Comparison of ENCODE assay signal across 32 cellular contexts in genomic region chr3:167246252-167246651, GRCh38.
"Had no signal": no experiment of that assay in that cellular context is flagged by ENCODE, and none has a peak within 500 bp of the region (broad histone marks: within the 10 kb centered on the region; RNA-seq: fewer than 3 reads in every experiment).

No MANE protein-coding gene starts in this region.

- H3K9me3 ChIP-seq: adrenal gland, breast epithelium, colonic mucosa, esophagus muscularis mucosa, gastroesophageal sphincter had no signal

- H3K4me1 ChIP-seq: adrenal gland, breast epithelium, colonic mucosa, esophagus muscularis mucosa, foreskin keratinocyte, gastroesophageal sphincter had no signal

- ATAC-seq: activated CD4-positive, alpha-beta T cell treated with anti-CD3 and anti-CD28 coated beads for 36 hours; activated CD8-positive, alpha-beta memory T cell treated with anti-CD3 and anti-CD28 coated beads, Interleukin-2, amount 10 ng/mL, durations not matched to agents 7 days and 5 days; activated CD8-positive, alpha-beta T cell treated with anti-CD3 and anti-CD28 coated beads, Interleukin-2, amount 10 ng/mL, durations not matched to agents 7 days and 5 days; activated naive CD8-positive, alpha-beta T cell treated with anti-CD3 and anti-CD28 coated beads, Interleukin-2, amount 50 U/mL, for 24 hours; foreskin keratinocyte; gastroesophageal sphincter; T-helper 17 cell had no signal

- H3K27me3 ChIP-seq: adrenal gland, breast epithelium, cardiac muscle cell, colonic mucosa, esophagus muscularis mucosa, foreskin keratinocyte, gastroesophageal sphincter had no signal

- DNase-seq: activated B cell treated with CpG ODN at 0.5 μM for 24 hours; activated CD4-positive, alpha-beta memory T cell treated with anti-CD3 and anti-CD28 coated beads for 36 hours; activated CD4-positive, alpha-beta T cell treated with anti-CD3 and anti-CD28 coated beads for 36 hours; activated CD4-positive, alpha-beta T cell treated with anti-CD3 and anti-CD28 coated beads, Interleukin-2, amount 10 ng/mL, durations not matched to agents 24 days and 14 days; activated CD4-positive, CD25-positive, alpha-beta regulatory T cell treated with anti-CD3 and anti-CD28 coated beads, Interleukin-2, amount 50 U/mL, for 72 hours; activated CD8-positive, alpha-beta memory T cell treated with anti-CD3 and anti-CD28 coated beads, Interleukin-2, amount 10 ng/mL, durations not matched to agents 7 days and 5 days; activated CD8-positive, alpha-beta memory T cell treated with anti-CD3 and anti-CD28 coated beads, Interleukin-2, amount 50 U/mL, for 4 hours; activated CD8-positive, alpha-beta T cell treated with anti-CD3 and anti-CD28 coated beads, Interleukin-2, amount 10 ng/mL, durations not matched to agents 7 days and 5 days; activated effector memory CD4-positive, alpha-beta T cell treated with anti-CD3 and anti-CD28 coated beads, Interleukin-2, amount 50 U/mL, for 16 hours; activated naive CD4-positive, alpha-beta T cell treated with anti-CD3 and anti-CD28 coated beads for 36 hours; activated naive CD8-positive, alpha-beta T cell treated with anti-CD3 and anti-CD28 coated beads for 36 hours; activated naive CD8-positive, alpha-beta T cell treated with anti-CD3 and anti-CD28 coated beads, Interleukin-2, amount 50 U/mL, for 24 hours; activated T-cell treated with anti-CD3 and anti-CD28 coated beads, Interleukin-2, amount 50 U/mL, for 1 hour; activated T-cell treated with anti-CD3 and anti-CD28 coated beads, Interleukin-2, amount 50 U/mL, for 48 hours; adrenal gland; amygdala; aorta; central memory CD4-positive, alpha-beta T cell; cerebellar nuclear complex; colonic mucosa; effector memory CD4-positive, alpha-beta T cell; endodermal cell; erythroblast; foreskin keratinocyte; T-helper 1 cell; T-helper 17 cell; T1000; WERI-Rb-1 had no signal

- H3K4me3 ChIP-seq: adrenal gland, breast epithelium, cardiac muscle cell, colonic mucosa, esophagus muscularis mucosa, gastroesophageal sphincter had no signal

- H3K36me3 ChIP-seq: adrenal gland, breast epithelium, cardiac muscle cell, colonic mucosa, esophagus muscularis mucosa, gastroesophageal sphincter, WERI-Rb-1 had no signal

- H3K27ac ChIP-seq: adrenal gland, breast epithelium, cardiac muscle cell, colonic mucosa, esophagus muscularis mucosa, foreskin keratinocyte, gastroesophageal sphincter, WERI-Rb-1 had no signal
